ENCODE assay signal across 8 cellular contexts in the genomic region with DNA sequence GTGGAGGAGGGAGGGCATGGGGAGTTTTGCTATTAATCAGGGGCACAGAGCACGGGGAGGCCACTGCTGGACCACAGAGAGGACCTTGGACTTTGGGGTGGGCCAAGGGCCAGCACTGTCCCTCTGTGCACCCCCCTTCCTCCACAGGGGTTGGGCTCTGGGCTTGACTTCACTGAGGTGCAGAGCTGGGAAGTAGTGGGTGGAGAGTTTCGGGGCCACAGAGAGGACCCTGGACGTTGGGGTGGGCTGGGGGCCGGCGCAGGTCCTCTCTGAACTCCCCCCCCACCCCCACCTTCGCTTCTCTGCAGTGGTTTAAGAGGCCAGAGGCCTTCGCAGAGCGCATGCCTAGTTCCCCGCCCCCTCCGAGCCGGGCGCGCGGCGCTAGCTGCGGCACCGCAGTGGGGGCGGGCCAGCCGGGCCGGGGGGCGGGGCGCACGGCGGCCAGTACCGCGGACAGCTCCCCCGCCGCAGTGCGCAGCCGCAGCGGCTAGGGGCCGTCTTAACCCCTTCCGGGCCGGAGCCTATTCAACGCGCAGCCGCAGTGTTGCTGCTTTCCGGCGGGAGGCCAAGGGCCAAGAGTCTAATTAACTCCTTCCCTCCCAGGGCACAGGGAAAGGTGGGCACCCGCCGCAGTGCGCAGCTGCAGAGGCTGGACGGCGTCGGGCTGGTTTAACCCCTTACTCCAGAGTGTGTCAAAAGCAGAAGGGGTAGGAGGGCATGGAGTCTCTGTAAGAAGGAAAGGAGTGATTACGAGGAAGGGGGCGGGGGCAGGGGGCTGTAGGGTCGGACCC. TPM values are rescaled to one million over a fixed set of nuclear protein-coding genes. Genes with fewer than 3 reads are reported as not detected.
DNase-seq lines count a peak whose midpoint lies in the region; ATAC-seq, FAIRE-seq and TF ChIP-seq lines count a peak whose summit lies in the region.

No MANE protein-coding gene starts in this region.

- H2AFZ ChIP-seq in OCI-LY3 (ENCODE audit: low read depth, low read length), result no peak overlapping the region

- peak overlapping the region; percentile 84 for H3K4me2 ChIP-seq in OCI-LY3 (ENCODE audit: low read length)

- no peaks in the 10 kb centered on the region for H3K27me3 ChIP-seq in OCI-LY3 (ENCODE audit: low read depth, low read length)

- peaks cover 32% of the 10 kb centered on the region for H3K4me1 Mint-ChIP-seq in activated T-cell treated with anti-CD3 and anti-CD28 coated beads, Interleukin-2, amount 50 U/mL, for 4 hours (ENCODE audit: low read depth)

- H3K27me3 Mint-ChIP-seq in activated T-cell treated with anti-CD3 and anti-CD28 coated beads, Interleukin-2, amount 50 U/mL, for 4 hours (ENCODE audit: low read depth), result peaks cover 44% of the 10 kb centered on the region

- no peaks in the 10 kb centered on the region for H3K79me2 ChIP-seq in OCI-LY3 (ENCODE audit: low read length)

- H3K9me3 Mint-ChIP-seq in activated T-cell treated with anti-CD3 and anti-CD28 coated beads, Interleukin-2, amount 50 U/mL, for 4 hours, result no peaks in the 10 kb centered on the region

- FAIRE-seq in urothelium cell line (lab: Jason Lieb, UNC), result peak; percentile 50

- no peak for TF ChIP-seq RAD21 in Ishikawa (IDR thresholded peaks at IDR 0.05; ENCODE audit: low read depth)

- no peak overlapping the region for H3K27ac ChIP-seq in OCI-LY3 (ENCODE audit: low read length)

- peaks cover 19% of the 10 kb centered on the region for H3K4me1 ChIP-seq in OCI-LY3 (ENCODE audit: low read length)

- peak; percentile 17; the same call in 1 of the 2 replicates for TF ChIP-seq EP300 in Ishikawa (IDR thresholded peaks at IDR 0.05; ENCODE audit: borderline replicate concordance)

- H3K4me3 ChIP-seq in OCI-LY3 (ENCODE audit: low read length), result peak overlapping the region; percentile 69
- no peak overlapping the region for H3K4me3 ChIP-seq in fibroblast of villous mesenchyme (ENCODE audit: low read depth, low read length)

- H4K20me1 ChIP-seq in OCI-LY3 (ENCODE audit: insufficient read depth, low read length), result no peaks in the 10 kb centered on the region

- no peaks in the 10 kb centered on the region for H3K36me3 Mint-ChIP-seq in activated T-cell treated with anti-CD3 and anti-CD28 coated beads, Interleukin-2, amount 50 U/mL, for 4 hours (ENCODE audit: insufficient read depth)

- DNase-seq in COLO668 (lab: John Stamatoyannopoulos, UW; ENCODE audit: unreplicated experiment) (peak; percentile 96), fibroblast of villous mesenchyme (ENCODE audit: low read depth) (peak; percentile 20), occipital lobe (lab: John Stamatoyannopoulos, UW) (peak; percentile 64), urothelium cell line (ENCODE audit: low spot score) (peak; percentile 96)
- peak; percentile 58 for DNase-seq in activated T-cell treated with anti-CD3 and anti-CD28 coated beads, Interleukin-2, amount 50 U/mL, for 4 hours

- TF ChIP-seq CTCF in OCI-LY3 (IDR thresholded peaks at IDR 0.05; ENCODE audit: low read depth, low read length), result no peak
- no peak for TF ChIP-seq CTCF in fibroblast of villous mesenchyme (IDR thresholded peaks at IDR 0.05; ENCODE audit: insufficient read depth, low read depth, low read length)

- H3K4me3 Mint-ChIP-seq in activated T-cell treated with anti-CD3 and anti-CD28 coated beads, Interleukin-2, amount 50 U/mL, for 4 hours, result no peak overlapping the region

- peak; percentile 39 to 54 for ATAC-seq in activated T-cell treated with anti-CD3 and anti-CD28 coated beads, Interleukin-2, amount 50 U/mL, for 4 hours
- ATAC-seq in GM18873 (IDR thresholded peaks at IDR 0.05; ENCODE audit: low FRiP score, unreplicated experiment), result no peak

- H3K36me3 ChIP-seq in OCI-LY3 (replicated peaks; ENCODE audit: low read depth, low read length), result peaks cover 2% of the 10 kb centered on the region

- H3K9me3 ChIP-seq in OCI-LY3 (ENCODE audit: insufficient read depth, low read length), result no peaks in the 10 kb centered on the region

- H3K9ac ChIP-seq in OCI-LY3 (ENCODE audit: low read length), result peak overlapping the region; percentile 34; the same call in 1 of the 2 replicates

TF ChIP-seq in Ishikawa, 13 proteins besides CTCF, POLR2A, EP300 and RAD21:
- TF ChIP-seq, protein P1, sequence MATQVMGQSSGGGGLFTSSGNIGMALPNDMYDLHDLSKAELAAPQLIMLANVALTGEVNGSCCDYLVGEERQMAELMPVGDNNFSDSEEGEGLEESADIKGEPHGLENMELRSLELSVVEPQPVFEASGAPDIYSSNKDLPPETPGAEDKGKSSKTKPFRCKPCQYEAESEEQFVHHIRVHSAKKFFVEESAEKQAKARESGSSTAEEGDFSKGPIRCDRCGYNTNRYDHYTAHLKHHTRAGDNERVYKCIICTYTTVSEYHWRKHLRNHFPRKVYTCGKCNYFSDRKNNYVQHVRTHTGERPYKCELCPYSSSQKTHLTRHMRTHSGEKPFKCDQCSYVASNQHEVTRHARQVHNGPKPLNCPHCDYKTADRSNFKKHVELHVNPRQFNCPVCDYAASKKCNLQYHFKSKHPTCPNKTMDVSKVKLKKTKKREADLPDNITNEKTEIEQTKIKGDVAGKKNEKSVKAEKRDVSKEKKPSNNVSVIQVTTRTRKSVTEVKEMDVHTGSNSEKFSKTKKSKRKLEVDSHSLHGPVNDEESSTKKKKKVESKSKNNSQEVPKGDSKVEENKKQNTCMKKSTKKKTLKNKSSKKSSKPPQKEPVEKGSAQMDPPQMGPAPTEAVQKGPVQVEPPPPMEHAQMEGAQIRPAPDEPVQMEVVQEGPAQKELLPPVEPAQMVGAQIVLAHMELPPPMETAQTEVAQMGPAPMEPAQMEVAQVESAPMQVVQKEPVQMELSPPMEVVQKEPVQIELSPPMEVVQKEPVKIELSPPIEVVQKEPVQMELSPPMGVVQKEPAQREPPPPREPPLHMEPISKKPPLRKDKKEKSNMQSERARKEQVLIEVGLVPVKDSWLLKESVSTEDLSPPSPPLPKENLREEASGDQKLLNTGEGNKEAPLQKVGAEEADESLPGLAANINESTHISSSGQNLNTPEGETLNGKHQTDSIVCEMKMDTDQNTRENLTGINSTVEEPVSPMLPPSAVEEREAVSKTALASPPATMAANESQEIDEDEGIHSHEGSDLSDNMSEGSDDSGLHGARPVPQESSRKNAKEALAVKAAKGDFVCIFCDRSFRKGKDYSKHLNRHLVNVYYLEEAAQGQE (IDR thresholded peaks at IDR 0.05; ENCODE audit: low read depth), result peak; percentile 96
- no peak for TF ChIP-seq FOXM1 (IDR thresholded peaks at IDR 0.05; ENCODE audit: borderline replicate concordance, low read depth)

RNA-seq across cellular contexts. Expression of a gene that starts 3.7 kb away (rescaled TPM):
- total RNA-seq in activated T-cell treated with anti-CD3 and anti-CD28 coated beads, Interleukin-2, amount 50 U/mL, for 4 hours, result 1 to 10 TPM; 4.1 to 5.6 (median 4.6) TPM
- not detected in 2 replicates for total RNA-seq in fibroblast of villous mesenchyme
- 2.3 TPM for total RNA-seq in occipital lobe

RNA-seq across cellular contexts. Expression of a gene that starts 39.9 kb away (rescaled TPM):
- 10 to 100 TPM in 2 of 3 donors, 1 to 10 TPM in 1; 9.1 to 21.1 (median 10.4) TPM for total RNA-seq in activated T-cell treated with anti-CD3 and anti-CD28 coated beads, Interleukin-2, amount 50 U/mL, for 4 hours
- total RNA-seq in fibroblast of villous mesenchyme, result under 0.01 and 0.32 TPM in 2 replicates
- 0.16 TPM for total RNA-seq in occipital lobe

RNA-seq across cellular contexts. Expression of a gene that starts 50.8 kb away (rescaled TPM):
- total RNA-seq in activated T-cell treated with anti-CD3 and anti-CD28 coated beads, Interleukin-2, amount 50 U/mL, for 4 hours, result 100 to 1,000 TPM; 106 to 107 (median 106) TPM
- total RNA-seq in fibroblast of villous mesenchyme, result 71.2 and 76.3 TPM in 2 replicates
- 18.9 TPM for total RNA-seq in occipital lobe

RNA-seq across cellular contexts. Expression of a gene that starts 58.6 kb away (rescaled TPM):
- 100 to 1,000 TPM; 182 to 246 (median 214) TPM for total RNA-seq in activated T-cell treated with anti-CD3 and anti-CD28 coated beads, Interleukin-2, amount 50 U/mL, for 4 hours
- 22.9 and 25.0 TPM in 2 replicates for total RNA-seq in fibroblast of villous mesenchyme
- total RNA-seq in occipital lobe, result 17.5 TPM

Comparison
In these comparisons a context has a peak if more than half of its experiments do, and no peak if none do; other contexts are left out.
1. DNase-seq: peak in every context shown above with its lines; median percentile 96 in COLO668; 96 in urothelium cell line; 64 in occipital lobe; 58 in activated T-cell treated with anti-CD3 and anti-CD28 coated beads, Interleukin-2, amount 50 U/mL, for 4 hours; 20 in fibroblast of villous mesenchyme.